In the genomic region with DNA sequence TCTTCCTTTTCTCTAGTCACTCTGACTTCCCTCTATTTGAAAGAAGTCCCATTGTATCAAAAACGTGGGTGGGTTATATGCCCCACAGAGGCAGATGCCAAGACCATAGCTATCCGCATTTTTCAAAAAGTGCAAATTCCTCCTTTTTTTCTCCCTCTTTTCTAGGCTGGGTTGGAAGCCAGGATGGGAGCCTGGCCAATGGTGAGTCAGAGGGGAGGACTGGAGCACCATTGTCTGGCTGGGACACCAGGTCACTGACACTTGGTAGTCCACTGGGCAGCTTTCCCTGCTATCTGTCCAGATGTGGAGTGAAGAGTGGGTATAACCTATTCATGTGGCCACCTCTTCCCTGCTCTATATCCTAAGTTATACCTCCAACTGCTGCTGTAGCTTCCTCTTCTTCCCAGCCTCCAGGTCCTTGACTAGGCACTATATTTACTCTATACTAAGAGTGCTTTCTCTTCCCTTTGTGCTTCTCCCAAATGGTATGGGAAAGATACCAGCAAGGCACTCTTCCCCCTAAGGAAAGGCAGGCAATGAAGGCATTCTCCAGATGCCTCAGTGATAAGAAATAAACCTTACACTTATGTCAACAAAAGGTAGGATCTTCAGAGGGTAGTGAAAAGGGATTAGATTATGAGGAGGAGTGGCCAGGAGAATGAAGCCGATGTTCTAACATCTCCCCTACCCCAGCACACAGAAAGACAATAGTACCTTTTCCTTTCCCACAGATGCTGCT, we compare ENCODE assay signal across 9 cellular contexts. TPM values are rescaled to one million over a fixed set of nuclear protein-coding genes. Genes with fewer than 3 reads are reported as not detected.
DNase-seq lines count a peak whose midpoint lies in the region; TF ChIP-seq lines count a peak whose summit lies in the region.
"Had no signal": no experiment of that assay in that cellular context is flagged by ENCODE, and none has a peak within 500 bp of the region (broad histone marks: within the 10 kb centered on the region; RNA-seq: fewer than 3 reads in every experiment).

No MANE protein-coding gene starts in this region.

- H4K20me1 ChIP-seq in MM.1S (ENCODE audit: insufficient read depth, low read length): no peaks in the 10 kb centered on the region

- POLR2A ChIA-PET in CD4-positive, alpha-beta memory T cell (lab: Charles Lee; ENCODE audit: partially characterized antibody): interaction anchor here (2.3 kb wide), 1 partner anchor 12 kb away, joined by 14 read pairs; a partner anchor contains a TSS
- POLR2A ChIA-PET in activated CD4-positive, alpha-beta memory T cell treated with anti-CD3 and anti-CD28 coated beads, Interleukin-2, amount 10 ng/mL, durations not matched to agents 7 days and 5 days (lab: Charles Lee): interaction anchor here (3.8 to 8.1 kb wide), 2 partner anchors 12 to 21 kb away, joined by 18 to 71 read pairs; a partner anchor contains a TSS

- no peaks in the 10 kb centered on the region for H3K9me2 ChIP-seq in MM.1S (replicated peaks; ENCODE audit: insufficient read depth, low read length)

- H3K36me3 Mint-ChIP-seq in CD4-positive, alpha-beta memory T cell: peaks cover 28 to 78% of the 10 kb centered on the region in 2 donors
- H3K36me3 Mint-ChIP-seq in activated CD4-positive, alpha-beta memory T cell treated with anti-CD3 and anti-CD28 coated beads, Interleukin-2, amount 10 ng/mL, durations not matched to agents 7 days and 5 days (ENCODE audit: low read depth): peaks cover 61% of the 10 kb centered on the region

- CTCF ChIA-PET in CD4-positive, alpha-beta memory T cell (lab: Charles Lee; ENCODE audit: partially characterized antibody): interaction anchor here (0.9 to 5.8 kb wide), 4 partner anchors 13 to 81 kb away, joined by 3 to 46 read pairs (median 6); no protein-coding TSS in a partner anchor
- CTCF ChIA-PET in activated CD4-positive, alpha-beta memory T cell treated with anti-CD3 and anti-CD28 coated beads, Interleukin-2, amount 10 ng/mL, durations not matched to agents 7 days and 5 days (lab: Charles Lee): interaction anchor here (3.8 to 5.2 kb wide), 3 partner anchors 11 to 26 kb away, joined by 25 to 46 read pairs (median 37); a partner anchor contains a TSS

- no peak overlapping the region for H3K4me3 ChIP-seq in CD4-positive, alpha-beta memory T cell (ENCODE audit: low read length in 2 of 2)
- no peak overlapping the region for H3K4me3 ChIP-seq in effector memory CD4-positive, alpha-beta T cell (ENCODE audit: insufficient read depth, low read depth, low read length, poor library complexity, severe bottlenecking)
- H3K4me3 ChIP-seq in MM.1S (ENCODE audit: low read length): no peak overlapping the region

- H3K36me3 ChIP-seq in CD4-positive, alpha-beta memory T cell (ENCODE audit: insufficient read depth, low read length): peaks cover 62% of the 10 kb centered on the region
- peaks cover 47% of the 10 kb centered on the region for H3K36me3 ChIP-seq in effector memory CD4-positive, alpha-beta T cell (ENCODE audit: control insufficient read depth, insufficient read depth, low read length)
- H3K36me3 ChIP-seq in MM.1S (replicated peaks; ENCODE audit: insufficient read depth, low read length): peaks cover 7% of the 10 kb centered on the region; the same call in 1 of the 2 replicates

- H3K4me1 Mint-ChIP-seq in CD4-positive, alpha-beta memory T cell: peaks cover 28 to 57% (median 39%) of the 10 kb centered on the region in 4 donors
- peaks cover 23% of the 10 kb centered on the region for H3K4me1 Mint-ChIP-seq in activated CD4-positive, alpha-beta memory T cell treated with anti-CD3 and anti-CD28 coated beads, Interleukin-2, amount 10 ng/mL, durations not matched to agents 7 days and 5 days

- no peaks in the 10 kb centered on the region for H3F3A ChIP-seq in MM.1S (ENCODE audit: insufficient read depth, low read length)

- no peaks in the 10 kb centered on the region for H3K9me3 ChIP-seq in CD4-positive, alpha-beta memory T cell (ENCODE audit: control insufficient read depth in 1 of 2, low read length in 2 of 2)
- H3K9me3 ChIP-seq in effector memory CD4-positive, alpha-beta T cell (ENCODE audit: control insufficient read depth, low read length): no peaks in the 10 kb centered on the region
- no peaks in the 10 kb centered on the region for H3K9me3 ChIP-seq in MM.1S (replicated peaks; ENCODE audit: insufficient read depth, low read length)

- no peak for DNase-seq in CD4-positive, alpha-beta memory T cell
- DNase-seq in activated CD4-positive, alpha-beta memory T cell treated with anti-CD3 and anti-CD28 coated beads, Interleukin-2, amount 10 ng/mL, durations not matched to agents 7 days and 5 days: no peak
- DNase-seq in globus pallidus (ENCODE audit: low spot score): peak; percentile 97
- DNase-seq in pons (ENCODE audit: low spot score): peak; percentile 98
- DNase-seq in effector memory CD4-positive, alpha-beta T cell: no peak
- no peak for DNase-seq in NAMALWA (ENCODE audit: low spot score)
- no peak for DNase-seq in NOMO-1 treated with dmso at 0.1 percent for 144 hours (lab: John Stamatoyannopoulos, UW; ENCODE audit: unreplicated experiment)
- DNase-seq in MM.1S: no peak

- peak overlapping the region in 4 of 7 donors; percentile 4 to 75 (median 34) for H3K27ac Mint-ChIP-seq in CD4-positive, alpha-beta memory T cell
- H3K27ac Mint-ChIP-seq in activated CD4-positive, alpha-beta memory T cell treated with anti-CD3 and anti-CD28 coated beads, Interleukin-2, amount 10 ng/mL, durations not matched to agents 7 days and 5 days: peak overlapping the region; percentile 24
- H3K27ac Mint-ChIP-seq: mesothelial cell of epicardium had no signal

- no peaks in the 10 kb centered on the region for H3K27me3 Mint-ChIP-seq in CD4-positive, alpha-beta memory T cell
- H3K27me3 Mint-ChIP-seq in activated CD4-positive, alpha-beta memory T cell treated with anti-CD3 and anti-CD28 coated beads, Interleukin-2, amount 10 ng/mL, durations not matched to agents 7 days and 5 days: no peaks in the 10 kb centered on the region

- no peak overlapping the region for H3K4me2 ChIP-seq in MM.1S (ENCODE audit: low read depth, low read length)

- no peak overlapping the region for H3K27ac ChIP-seq in CD4-positive, alpha-beta memory T cell (ENCODE audit: low read depth, low read length)
- no peak overlapping the region for H3K27ac ChIP-seq in effector memory CD4-positive, alpha-beta T cell (ENCODE audit: insufficient read depth, low read length, poor library complexity, severe bottlenecking)
- H3K27ac ChIP-seq in MM.1S (ENCODE audit: low read length): no peak overlapping the region

- peaks cover 37% of the 10 kb centered on the region for H3K4me1 ChIP-seq in CD4-positive, alpha-beta memory T cell (ENCODE audit: insufficient read depth, low read length)
- H3K4me1 ChIP-seq in effector memory CD4-positive, alpha-beta T cell (ENCODE audit: control insufficient read depth, insufficient read depth, low read length, poor library complexity, severe bottlenecking): peaks cover 16% of the 10 kb centered on the region
- H3K4me1 ChIP-seq in MM.1S (ENCODE audit: low read length): no peaks in the 10 kb centered on the region

- no peaks in the 10 kb centered on the region for H3K9me3 Mint-ChIP-seq in CD4-positive, alpha-beta memory T cell
- no peaks in the 10 kb centered on the region for H3K9me3 Mint-ChIP-seq in activated CD4-positive, alpha-beta memory T cell treated with anti-CD3 and anti-CD28 coated beads, Interleukin-2, amount 10 ng/mL, durations not matched to agents 7 days and 5 days
- H3K9me3 Mint-ChIP-seq: mesothelial cell of epicardium had no signal

- no peaks in the 10 kb centered on the region for H3K27me3 ChIP-seq in CD4-positive, alpha-beta memory T cell (ENCODE audit: insufficient read depth, low read length)
- no peaks in the 10 kb centered on the region for H3K27me3 ChIP-seq in effector memory CD4-positive, alpha-beta T cell (replicated peaks; ENCODE audit: control insufficient read depth, insufficient read depth, low read length, poor library complexity, severe bottlenecking)
- H3K27me3 ChIP-seq in MM.1S (replicated peaks; ENCODE audit: insufficient read depth, low read length): no peaks in the 10 kb centered on the region

- no peak overlapping the region for H3K4me3 Mint-ChIP-seq in CD4-positive, alpha-beta memory T cell
- no peak overlapping the region for H3K4me3 Mint-ChIP-seq in activated CD4-positive, alpha-beta memory T cell treated with anti-CD3 and anti-CD28 coated beads, Interleukin-2, amount 10 ng/mL, durations not matched to agents 7 days and 5 days
- H3K4me3 Mint-ChIP-seq: mesothelial cell of epicardium had no signal

- TF ChIP-seq CTCF in MM.1S (IDR thresholded peaks at IDR 0.05; ENCODE audit: low read length): no peak

- H3K9ac ChIP-seq in MM.1S (ENCODE audit: low read length): no peak overlapping the region

- H3K79me2 ChIP-seq in MM.1S (ENCODE audit: low read length): peaks cover 29% of the 10 kb centered on the region

- no peak overlapping the region for H2AFZ ChIP-seq in MM.1S (ENCODE audit: low read length)

- intact Hi-C loops in CD4-positive, alpha-beta memory T cell (cut with micrococcal nuclease): no loop called here

RNA-seq across cellular contexts. Expression of a gene that starts 12.9 kb away (rescaled TPM):
- total RNA-seq in CD4-positive, alpha-beta memory T cell: 10 to 100 TPM; 87.2 to 97.4 TPM
- 10 to 100 TPM; 56.6 to 68.8 TPM for polyA plus RNA-seq in CD4-positive, alpha-beta memory T cell
- total RNA-seq in activated CD4-positive, alpha-beta memory T cell treated with anti-CD3 and anti-CD28 coated beads, Interleukin-2, amount 10 ng/mL, durations not matched to agents 7 days and 5 days: 10 to 100 TPM; 71.2 to 72.9 TPM

RNA-seq across cellular contexts. Expression of a gene that starts 32.2 kb away (rescaled TPM):
- 10 to 100 TPM; 39.2 to 39.3 TPM for total RNA-seq in CD4-positive, alpha-beta memory T cell
- polyA plus RNA-seq in CD4-positive, alpha-beta memory T cell: 1 to 10 TPM in 1 of 2 donors, under 1 TPM in 1; 0.36 to 1.3 TPM
- 10 to 100 TPM; 31.4 to 32.6 TPM for total RNA-seq in activated CD4-positive, alpha-beta memory T cell treated with anti-CD3 and anti-CD28 coated beads, Interleukin-2, amount 10 ng/mL, durations not matched to agents 7 days and 5 days

RNA-seq across cellular contexts. Expression of a gene that starts 32.7 kb away (rescaled TPM):
- 10 to 100 TPM; 56.3 to 64.3 TPM for total RNA-seq in CD4-positive, alpha-beta memory T cell
- 10 to 100 TPM; 32.1 to 33.6 TPM for polyA plus RNA-seq in CD4-positive, alpha-beta memory T cell
- 10 to 100 TPM; 96.2 to 99.3 TPM for total RNA-seq in activated CD4-positive, alpha-beta memory T cell treated with anti-CD3 and anti-CD28 coated beads, Interleukin-2, amount 10 ng/mL, durations not matched to agents 7 days and 5 days

RNA-seq across cellular contexts. Expression of a gene that starts 58.2 kb away (rescaled TPM):
- total RNA-seq in CD4-positive, alpha-beta memory T cell: not detected
- not detected for polyA plus RNA-seq in CD4-positive, alpha-beta memory T cell
- total RNA-seq in activated CD4-positive, alpha-beta memory T cell treated with anti-CD3 and anti-CD28 coated beads, Interleukin-2, amount 10 ng/mL, durations not matched to agents 7 days and 5 days: not detected

RNA-seq across cellular contexts. Expression of a gene that starts 59.8 kb away (rescaled TPM):
- 100 to 1,000 TPM; 143 to 151 TPM for total RNA-seq in CD4-positive, alpha-beta memory T cell
- polyA plus RNA-seq in CD4-positive, alpha-beta memory T cell: 100 to 1,000 TPM; 242 to 380 TPM
- total RNA-seq in activated CD4-positive, alpha-beta memory T cell treated with anti-CD3 and anti-CD28 coated beads, Interleukin-2, amount 10 ng/mL, durations not matched to agents 7 days and 5 days: 100 to 1,000 TPM; 178 to 188 TPM

Comparison
In these comparisons a context has a peak if more than half of its experiments do, and no peak if none do; other contexts are left out.
1. DNase-seq: peak in globus pallidus (single experiment) and pons (single experiment); none in CD4-positive, alpha-beta memory T cell (0 of 5), activated CD4-positive, alpha-beta memory T cell treated with anti-CD3 and anti-CD28 coated beads, Interleukin-2, amount 10 ng/mL, durations not matched to agents 7 days and 5 days (single experiment), effector memory CD4-positive, alpha-beta T cell (0 of 3), NAMALWA (single experiment), NOMO-1 treated with dmso at 0.1 percent for 144 hours (single experiment) and MM.1S (single experiment).